ENCODE assay signal across 15 cellular contexts in the genomic region with DNA sequence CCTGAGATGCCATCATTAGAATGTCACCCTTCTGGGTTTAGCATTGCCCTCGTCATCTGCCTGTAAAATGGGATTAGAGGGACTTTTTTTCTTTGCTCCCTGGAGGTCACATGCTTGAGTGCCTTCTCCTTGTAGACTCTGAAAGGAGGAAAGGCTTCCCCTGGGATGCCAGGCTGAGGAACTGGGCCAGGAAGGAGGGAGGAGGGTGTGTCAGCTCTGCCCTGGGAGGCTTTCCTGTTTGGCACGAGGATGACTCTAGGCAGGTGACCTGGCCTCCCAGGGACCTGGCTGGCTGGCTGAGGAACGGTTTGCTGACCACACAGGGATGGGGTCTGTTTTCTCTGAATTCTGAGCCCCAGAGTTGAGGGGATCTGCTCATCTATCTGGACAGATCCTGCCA. TPM values are rescaled to one million over a fixed set of nuclear protein-coding genes. Genes with fewer than 3 reads are reported as not detected.
A peak's percentile ranks its signal among the peaks of the same experiment; 100 is the strongest.
DNase-seq lines count a peak whose midpoint lies in the region; ATAC-seq, FAIRE-seq and TF ChIP-seq lines count a peak whose summit lies in the region.
"Had no signal": no experiment of that assay in that cellular context is flagged by ENCODE, and none has a peak within 500 bp of the region (broad histone marks: within the 10 kb centered on the region; RNA-seq: fewer than 3 reads in every experiment).

No MANE protein-coding gene starts in this region.

- TF ChIP-seq EP300 in transverse colon (IDR thresholded peaks at IDR 0.05; ENCODE audit: low read depth) = no peak

- no peaks in the 10 kb centered on the region for H3K36me3 ChIP-seq in transverse colon
- H3K36me3 ChIP-seq in CD4-positive, alpha-beta memory T cell (ENCODE audit: insufficient read depth, low read length) = no peaks in the 10 kb centered on the region

- no peak overlapping the region for H3K27ac Mint-ChIP-seq in CD4-positive, alpha-beta memory T cell
- H3K27ac Mint-ChIP-seq: activated CD8-positive, alpha-beta T cell treated with anti-CD3 and anti-CD28 coated beads for 36 hours had no signal

- no peak for TF ChIP-seq CTCF in transverse colon (IDR thresholded peaks at IDR 0.05)

- no peak overlapping the region for H3K27ac ChIP-seq in transverse colon
- no peak overlapping the region for H3K27ac ChIP-seq in CD4-positive, alpha-beta memory T cell (ENCODE audit: low read depth, low read length)
- H3K27ac ChIP-seq: foreskin keratinocyte, SJSA1 had no signal

- H3K4me1 Mint-ChIP-seq in CD4-positive, alpha-beta memory T cell = peaks cover 7 to 12% (median 10%) of the 10 kb centered on the region in 4 donors

- peak; percentile 27 for FAIRE-seq in H54 (lab: Jason Lieb, UNC)
- FAIRE-seq: TTC549 had no signal

- H3K9me3 Mint-ChIP-seq in CD4-positive, alpha-beta memory T cell = peaks cover 0 to 2% (median 0%) of the 10 kb centered on the region in 8 donors
- H3K9me3 Mint-ChIP-seq: activated CD8-positive, alpha-beta T cell treated with anti-CD3 and anti-CD28 coated beads for 36 hours had no signal

- in situ Hi-C loops in transverse colon (cut with MboI; ENCODE audit: low pct_ligation_motif_present in 1 of 4, low pct_unique_long_range_greater_than_20kb in 1 of 4, low sequenced_read_pairs in 3 of 4) = no loop called here

- peak; percentile 66 for ATAC-seq in left colon
- ATAC-seq: activated CD8-positive, alpha-beta T cell treated with anti-CD3 and anti-CD28 coated beads for 36 hours; foreskin keratinocyte had no signal

- POLR2A ChIA-PET in CD4-positive, alpha-beta memory T cell (lab: Charles Lee; ENCODE audit: partially characterized antibody) = no interaction called here

- H3K4me1 ChIP-seq in transverse colon = peaks cover 0 to 30% (median 17%) of the 10 kb centered on the region in 4 donors
- H3K4me1 ChIP-seq in CD4-positive, alpha-beta memory T cell (ENCODE audit: insufficient read depth, low read length) = peaks cover 8% of the 10 kb centered on the region

- H3K4me3 ChIP-seq in transverse colon = no peak overlapping the region
- no peak overlapping the region for H3K4me3 ChIP-seq in CD4-positive, alpha-beta memory T cell (ENCODE audit: low read length in 2 of 2)
- H3K4me3 ChIP-seq: SJSA1 had no signal

- TF ChIP-seq POLR2A in H54 (IDR thresholded peaks at IDR 0.05; ENCODE audit: low read depth, low read length) = no peak
- no peak for TF ChIP-seq POLR2A in transverse colon (IDR thresholded peaks at IDR 0.05)

- no peaks in the 10 kb centered on the region for H3K9me3 ChIP-seq in transverse colon
- H3K9me3 ChIP-seq in CD4-positive, alpha-beta memory T cell (ENCODE audit: control insufficient read depth in 1 of 2, low read length in 2 of 2) = no peaks in the 10 kb centered on the region
- H3K9me3 ChIP-seq: SJSA1 had no signal

- no peak overlapping the region for H3K4me3 Mint-ChIP-seq in CD4-positive, alpha-beta memory T cell
- H3K4me3 Mint-ChIP-seq: activated CD8-positive, alpha-beta T cell treated with anti-CD3 and anti-CD28 coated beads for 36 hours had no signal

- CTCF ChIA-PET in CD4-positive, alpha-beta memory T cell (lab: Charles Lee; ENCODE audit: partially characterized antibody) = no interaction called here

- H3K27me3 ChIP-seq in transverse colon = peaks cover 9% of the 10 kb centered on the region
- peaks cover 12% of the 10 kb centered on the region for H3K27me3 ChIP-seq in CD4-positive, alpha-beta memory T cell (ENCODE audit: insufficient read depth, low read length)
- H3K27me3 ChIP-seq: foreskin keratinocyte, SJSA1 had no signal

- DNase-seq in H54 (ENCODE audit: insufficient read length, low spot score) (peak; percentile 75), T1000 (lab: John Stamatoyannopoulos, UW) (peak; percentile 13), left colon (peak; percentile 32 to 56), transverse colon (peak; percentile 32), superior temporal gyrus (ENCODE audit: extremely low spot score) (no peak), cerebellar cortex (ENCODE audit: low spot score) (no peak)
- no peak for DNase-seq in CD4-positive, alpha-beta memory T cell
- DNase-seq: activated CD8-positive, alpha-beta T cell treated with anti-CD3 and anti-CD28 coated beads for 36 hours; foreskin keratinocyte; H7; NCI-H2107; NK-92 treated with Interleukin-12 subunit alpha and Interleukin-12 subunit beta, amount 100 ng/mL, for 24 hours; stimulated activated CD4-positive, alpha-beta T cell treated with anti-CD3 and anti-CD28 coated beads, Interleukin-1b, Interleukin-23, amount 100 ng/mL, for 48 hours had no signal

- no peaks in the 10 kb centered on the region for H3K36me3 Mint-ChIP-seq in CD4-positive, alpha-beta memory T cell

- 35% methylated on average over 3 of the region's 3 CpGs; no CpG with 5 or more reads in 1 of the 2 donors for WGBS in transverse colon (ENCODE audit: low coverage in 1 of 2), 2 donors

- H3K27me3 Mint-ChIP-seq in CD4-positive, alpha-beta memory T cell = peaks cover 14 to 31% of the 10 kb centered on the region in 2 donors

- intact Hi-C loops in left colon (cut with DNase I, micrococcal nuclease) (no loop called here), transverse colon (cut with DNase I; ENCODE audit: low total_unique reads) (no loop called here)
- intact Hi-C loops in CD4-positive, alpha-beta memory T cell (cut with micrococcal nuclease) = no loop called here

RNA-seq across cellular contexts. Expression of a gene that starts 4.6 kb away (rescaled TPM):
- 1 to 10 TPM; 4.9 to 7.2 TPM for total RNA-seq in left colon
- total RNA-seq in transverse colon = 10 to 100 TPM in 1 of 4 donors, 1 to 10 TPM in 2, not detected in 1; 2.0 to 32.4 (median 4.0) TPM
- 1 to 10 TPM in 1 of 2 experiments, under 1 TPM in 1; 0.41 to 1.4 TPM for total RNA-seq in CD4-positive, alpha-beta memory T cell
- polyA plus RNA-seq in CD4-positive, alpha-beta memory T cell = under 1 TPM; 0.19 to 0.84 TPM

Comparison
In these comparisons a context has a peak if more than half of its experiments do, and no peak if none do; other contexts are left out.
1. DNase-seq: peak in H54 (single experiment), T1000 (single experiment), left colon (2 of 2) and transverse colon (single experiment); none in superior temporal gyrus (single experiment), cerebellar cortex (single experiment) and CD4-positive, alpha-beta memory T cell (0 of 5).